Comparison of ENCODE assay signal across 10 cellular contexts in the genomic region with DNA sequence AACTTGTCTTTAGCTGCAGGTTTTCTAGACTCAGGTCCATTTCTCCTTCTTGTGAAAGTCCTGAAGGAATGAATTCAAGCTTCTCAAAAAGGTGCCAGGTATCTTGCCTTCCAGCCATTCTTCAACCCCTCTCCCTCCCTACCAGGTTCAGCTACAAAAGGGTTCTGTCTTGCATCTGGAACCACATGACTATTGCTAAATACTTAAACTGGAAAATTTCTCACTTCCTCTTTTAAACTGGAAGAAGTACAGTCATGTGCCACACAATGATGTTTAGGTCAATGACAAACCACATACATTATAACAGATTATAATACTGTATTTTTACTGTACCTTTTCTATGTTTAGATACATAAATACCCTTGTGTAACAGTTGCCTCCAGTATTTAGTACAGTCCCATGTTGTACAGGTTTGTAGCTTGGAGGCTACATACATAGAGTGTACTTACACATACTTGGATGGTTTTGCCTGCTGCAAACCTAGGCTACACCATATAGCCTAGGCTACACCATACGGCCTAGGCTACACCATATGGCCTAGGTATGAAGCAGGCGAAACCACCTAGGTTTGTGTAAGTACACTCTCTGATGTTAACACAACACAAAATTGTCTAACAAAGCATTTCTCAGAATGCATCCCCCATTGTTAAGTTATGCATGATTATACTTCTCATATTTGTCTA.
DNase-seq lines count a peak whose midpoint lies in the region; ATAC-seq and TF ChIP-seq lines count a peak whose summit lies in the region.
"Had no signal": no experiment of that assay in that cellular context is flagged by ENCODE, and none has a peak within 500 bp of the region (broad histone marks: within the 10 kb centered on the region; RNA-seq: fewer than 3 reads in every experiment).

No MANE protein-coding gene starts in this region.

- no peaks in the 10 kb centered on the region for H3K9me3 Mint-ChIP-seq in nephron progenitor cell

- peak overlapping the region; percentile 32 for H3K27ac Mint-ChIP-seq in nephron progenitor cell

- peaks cover 17% of the 10 kb centered on the region for H3K36me3 Mint-ChIP-seq in nephron progenitor cell (ENCODE audit: low read depth)

- ATAC-seq in GM18870 (IDR thresholded peaks at IDR 0.05; ENCODE audit: unreplicated experiment), result peak; percentile 79
- peak; percentile 74 for ATAC-seq in HG02884 (IDR thresholded peaks at IDR 0.05; ENCODE audit: unreplicated experiment)
- no peak for ATAC-seq in GM18520 (IDR thresholded peaks at IDR 0.05; ENCODE audit: unreplicated experiment)
- no peak for ATAC-seq in HG02870 (IDR thresholded peaks at IDR 0.05; ENCODE audit: unreplicated experiment)
- ATAC-seq: left colon had no signal

- H3K4me3 Mint-ChIP-seq in nephron progenitor cell, result no peak overlapping the region

- TF ChIP-seq CTCF in nephron progenitor cell (IDR thresholded peaks at IDR 0.05), result no peak

- H3K27me3 Mint-ChIP-seq in nephron progenitor cell (ENCODE audit: low read depth, poor library complexity), result no peaks in the 10 kb centered on the region

- H3K4me1 Mint-ChIP-seq in nephron progenitor cell, result peaks cover 5% of the 10 kb centered on the region

- DNase-seq in NOMO-1 treated with dmso at 0.1 percent for 144 hours (lab: John Stamatoyannopoulos, UW; ENCODE audit: unreplicated experiment) (peak; percentile 64), nephron progenitor cell (no peak), NCI-H187 treated with DMSO at 0.1 percent for 48 hours (lab: John Stamatoyannopoulos, UW) (no peak), DMS 273 (lab: John Stamatoyannopoulos, UW; ENCODE audit: unreplicated experiment) (no peak)
- DNase-seq: left colon, upper lobe of left lung had no signal

Comparison
In these comparisons a context has a peak if more than half of its experiments do, and no peak if none do; other contexts are left out.
1. ATAC-seq: peak in GM18870 (single experiment) and HG02884 (single experiment); none in GM18520 (single experiment) and HG02870 (single experiment).